In the genomic region with DNA sequence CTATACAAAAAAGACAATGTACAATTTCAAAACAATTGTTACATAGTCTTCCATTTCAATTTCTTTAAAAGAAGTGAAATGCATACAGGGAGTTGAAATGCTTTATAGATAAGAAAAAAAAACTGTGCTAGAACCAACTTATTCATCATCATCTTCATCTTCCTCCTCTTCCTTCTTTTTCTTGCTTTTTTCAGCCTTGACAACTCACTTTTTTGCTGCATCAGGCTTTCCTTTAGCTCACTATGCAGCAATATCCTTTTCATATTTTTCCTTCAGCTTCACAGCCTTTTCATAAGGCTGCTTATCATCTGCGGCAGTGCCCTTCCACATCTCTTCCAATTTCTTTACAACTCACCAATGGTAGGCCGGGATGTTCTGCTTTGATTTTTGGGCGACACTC, we compare ENCODE assay signal across 1 cellular context.
TF ChIP-seq lines count a peak whose summit lies in the region.

No MANE protein-coding gene starts in this region.

TF ChIP-seq in GM12891, 5 proteins besides CTCF, POLR2A, EP300 and RAD21:
- no peak for TF ChIP-seq SPI1 (IDR thresholded peaks at IDR 0.05; ENCODE audit: low read depth, low read length)
- TF ChIP-seq PAX5 (IDR thresholded peaks at IDR 0.05; ENCODE audit: insufficient read depth, low read length, severe bottlenecking): no peak
- no peak for TF ChIP-seq POU2F2 (IDR thresholded peaks at IDR 0.05; ENCODE audit: low read depth, low read length)
- TF ChIP-seq POLR2AphosphoS5 (IDR thresholded peaks at IDR 0.05; ENCODE audit: low read depth, low read length): no peak
- TF ChIP-seq TAF1 (IDR thresholded peaks at IDR 0.05; ENCODE audit: low read depth, low read length): no peak
